In the genomic region with DNA sequence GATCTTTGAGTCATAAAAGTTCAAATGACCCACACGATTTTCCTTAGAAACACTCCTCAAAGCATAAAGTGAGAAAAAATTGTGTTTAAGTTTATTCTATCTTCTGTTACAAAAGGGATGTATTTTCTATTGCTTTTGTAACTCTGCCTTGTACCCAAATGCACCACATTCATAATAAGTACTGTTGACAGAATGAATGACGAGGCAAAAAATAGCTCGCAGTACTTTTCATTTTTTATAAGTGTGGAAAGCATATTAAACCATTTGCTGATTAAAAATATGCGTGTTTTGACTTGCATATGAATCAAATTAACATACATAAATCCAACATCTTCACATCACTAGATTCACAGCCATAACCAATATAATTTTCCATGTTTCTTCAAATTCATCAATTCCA, we compare ENCODE assay signal across 31 cellular contexts.
"Had no signal": no experiment of that assay in that cellular context is flagged by ENCODE, and none has a peak within 500 bp of the region (broad histone marks: within the 10 kb centered on the region; RNA-seq: fewer than 3 reads in every experiment).

No MANE protein-coding gene starts in this region.

- H3K4me3 ChIP-seq: ascending aorta, body of pancreas, breast epithelium, cardiac muscle cell had no signal

- H3K36me3 ChIP-seq: ascending aorta, brain microvascular endothelial cell, breast epithelium, cardiac muscle cell had no signal

- H3K27ac ChIP-seq: ascending aorta, body of pancreas, brain microvascular endothelial cell, breast epithelium, cardiac muscle cell had no signal

- ATAC-seq: activated naive CD8-positive, alpha-beta T cell treated with anti-CD3 and anti-CD28 coated beads, Interleukin-2, amount 50 U/mL, for 24 hours; body of pancreas had no signal

- DNase-seq: activated effector memory CD4-positive, alpha-beta T cell treated with anti-CD3 and anti-CD28 coated beads, Interleukin-2, amount 50 U/mL, for 16 hours; activated effector memory CD4-positive, alpha-beta T cell treated with Interleukin-2 at 50 U/mL for 16 hours; activated gamma-delta T cell; activated gamma-delta T cell treated with Interleukin-2 at 50 U/mL for 16 hours; activated naive CD4-positive, alpha-beta T cell; activated naive CD4-positive, alpha-beta T cell treated with anti-CD3 and anti-CD28 coated beads for 36 hours; activated naive CD4-positive, alpha-beta T cell treated with anti-CD3 and anti-CD28 coated beads, Interleukin-2, amount 10 ng/mL, durations not matched to agents 7 days and 5 days; activated naive CD4-positive, alpha-beta T cell treated with anti-CD3 and anti-CD28 coated beads, Interleukin-2, amount 50 U/mL, for 16 hours; activated naive CD4-positive, alpha-beta T cell treated with Interleukin-2 at 50 U/mL for 16 hours; activated naive CD8-positive, alpha-beta T cell treated with anti-CD3 and anti-CD28 coated beads for 36 hours; activated naive CD8-positive, alpha-beta T cell treated with anti-CD3 and anti-CD28 coated beads, Interleukin-2, amount 10 ng/mL, durations not matched to agents 7 days and 5 days; activated naive CD8-positive, alpha-beta T cell treated with anti-CD3 and anti-CD28 coated beads, Interleukin-2, amount 50 U/mL, for 24 hours; activated T-cell treated with anti-CD3 and anti-CD28 coated beads, Interleukin-2, amount 50 U/mL, for 24 hours; activated T-cell treated with anti-CD3 and anti-CD28 coated beads, Interleukin-2, amount 50 U/mL, for 4 hours; activated T-cell treated with anti-CD3 and anti-CD28 coated beads, Interleukin-2, amount 50 U/mL, for 48 hours; activated T-cell treated with anti-CD3 and anti-CD28 coated beads, Interleukin-2, amount 50 U/mL, for 72 hours; amniotic stem cell; amygdala; anterior cingulate cortex; aorta; body of pancreas; brain microvascular endothelial cell; caudate nucleus; central memory CD4-positive, alpha-beta T cell; cerebellar nuclear complex had no signal

- H3K4me1 ChIP-seq: ascending aorta, body of pancreas, breast epithelium had no signal

- FAIRE-seq: astrocyte, bronchial epithelial cell, colon had no signal

- H3K27me3 ChIP-seq: ascending aorta, body of pancreas, brain microvascular endothelial cell, breast epithelium, cardiac muscle cell had no signal

- H3K9me3 ChIP-seq: ascending aorta, body of pancreas, breast epithelium had no signal
